Comparison of ENCODE assay signal across 8 cellular contexts in genomic region chr6:148947621-148948444, GRCh38.
A peak's percentile ranks its signal among the peaks of the same experiment; 100 is the strongest.
DNase-seq lines count a peak whose midpoint lies in the region; ATAC-seq, FAIRE-seq and TF ChIP-seq lines count a peak whose summit lies in the region.

No MANE protein-coding gene starts in this region.

- in situ Hi-C loops in HepG2 (cut with HindIII; ENCODE audit: extremely low pct_ligation_motif_present, low pct_unique_long_range_greater_than_20kb) = loop anchor here (5.0 kb wide), 1 partner anchor 371 kb away; no protein-coding TSS in a partner anchor

- POLR2A ChIA-PET in activated CD4-positive, alpha-beta T cell treated with anti-CD3 and anti-CD28 coated beads for 36 hours (lab: Charles Lee) = interaction anchor here (0.6 kb wide), 3 partner anchors 229 to 883 kb away, joined by 3 to 6 read pairs (median 3); no protein-coding TSS in a partner anchor
- POLR2A ChIA-PET in HepG2 (lab: Yijun Ruan, JAX) = no interaction called here

- H3K27ac ChIP-seq in colonic mucosa = no peak overlapping the region
- H3K27ac ChIP-seq in HepG2 (ENCODE audit: extremely low read length, insufficient read depth, low read length) = no peak overlapping the region

- 22% methylated on average over 12 of the region's 12 CpGs for WGBS in HepG2 (ENCODE audit: low lambda C conversion rate)

- DNase-seq in SIG-M5 treated with dmso at 0.1 percent for 504 hours (lab: John Stamatoyannopoulos, UW; ENCODE audit: unreplicated experiment) (peak; percentile 55), SIG-M5 (lab: John Stamatoyannopoulos, UW) (no peak), NCI-H460 (ENCODE audit: extremely low read depth, low read depth) (peak; percentile 60), colonic mucosa (peak; percentile 90), HepG2 (ENCODE audit: low spot score) (peak; percentile 74)
- peak; percentile 88 for DNase-seq in activated CD4-positive, alpha-beta T cell treated with anti-CD3 and anti-CD28 coated beads for 36 hours
- peak; percentile 61 to 79 (median 66) for DNase-seq in stimulated activated CD4-positive, alpha-beta T cell treated with anti-CD3 and anti-CD28 coated beads, TNF-alpha, amount 100 ng/mL, for 24 hours (ENCODE audit: low read depth in 3 of 3)

- H2AFZ ChIP-seq in HepG2 (ENCODE audit: low read length) = no peak overlapping the region

- peak; percentile 96 for FAIRE-seq in HepG2 (lab: Jason Lieb, UNC)

- H3K36me3 ChIP-seq in colonic mucosa (no peaks in the 10 kb centered on the region), HepG2 (replicated peaks in 1 of 2; ENCODE audit: control insufficient read depth in 1 of 2, insufficient read depth in 2 of 2, low read length in 2 of 2) (no peaks in the 10 kb centered on the region)

- CTCF ChIA-PET in activated CD4-positive, alpha-beta T cell treated with anti-CD3 and anti-CD28 coated beads for 36 hours (lab: Charles Lee) = interaction anchor here (0.6 to 2.1 kb wide), 8 partner anchors 51 to 388 kb away, joined by 3 to 12 read pairs (median 4); no protein-coding TSS in a partner anchor
- CTCF ChIA-PET in HepG2 (lab: Yijun Ruan, JAX; ENCODE audit: low intra/inter-chr PET ratio, low total read pairs) = interaction anchor here (2.2 to 2.7 kb wide), 2 partner anchors 370 to 388 kb away, joined by 28 to 31 read pairs; no protein-coding TSS in a partner anchor

- TF ChIP-seq POLR2A in HepG2 (IDR thresholded peaks at IDR 0.05; ENCODE audit: insufficient read depth in 1 of 2, low read depth in 2 of 2, low read length in 2 of 2) = no peak

- no peaks in the 10 kb centered on the region for H3K79me2 ChIP-seq in HepG2 (ENCODE audit: insufficient read depth, low read length)

- ATAC-seq in HG03175 (IDR thresholded peaks at IDR 0.05; ENCODE audit: unreplicated experiment) (peak; percentile 78), HepG2 (peak; percentile 99)
- peak; percentile 85 for ATAC-seq in activated CD4-positive, alpha-beta T cell treated with anti-CD3 and anti-CD28 coated beads for 36 hours

- intact Hi-C loops in activated CD4-positive, alpha-beta T cell treated with anti-CD3 and anti-CD28 coated beads for 36 hours (cut with DNase I, micrococcal nuclease) = loop anchor here (1.0 to 5.0 kb wide), 5 partner anchors 111 to 389 kb away; no protein-coding TSS in a partner anchor
- intact Hi-C loops in colonic mucosa (cut with DNase I) (loop anchor here (5.0 to 10.0 kb wide), 3 partner anchors 203 to 391 kb away; partner anchors contain the start of gene UST), HepG2 (cut with micrococcal nuclease; ENCODE audit: unreplicated experiment) (loop anchor here (1.0 to 5.0 kb wide), 4 partner anchors 201 to 484 kb away; partner anchors contain the start of gene UST)

- H3K4me3 Mint-ChIP-seq in activated CD4-positive, alpha-beta T cell treated with anti-CD3 and anti-CD28 coated beads for 36 hours = no peak overlapping the region

- H3K27ac Mint-ChIP-seq in activated CD4-positive, alpha-beta T cell treated with anti-CD3 and anti-CD28 coated beads for 36 hours = no peak overlapping the region

- peak; percentile 71 for TF ChIP-seq RAD21 in HepG2 (CRISPR knock-in tag; IDR thresholded peaks at IDR 0.05)

- no peaks in the 10 kb centered on the region for H3K27me3 ChIP-seq in colonic mucosa
- H3K27me3 ChIP-seq in HepG2 (ENCODE audit: control insufficient read depth in 1 of 2, insufficient read depth in 2 of 2, low read length in 2 of 2) = peaks cover 0 to 11% of the 10 kb centered on the region in 2 experiments; a peak in 1 of 5 replicates

- BruUV-seq in HepG2 (replicated peaks; lab: Mats Ljungman, UMichigan) = no TSS peak

- TF ChIP-seq EP300 in HepG2 (IDR thresholded peaks at IDR 0.05; ENCODE audit: low read depth in 2 of 2, low read length in 2 of 2) = 0 out of 4 replicates have a peak, but pooled peaks of 1 of the 2 experiments have one; percentile 12
- TF ChIP-seq EP300 in HepG2 (CRISPR knock-in tag; IDR thresholded peaks at IDR 0.05; ENCODE audit: borderline replicate concordance) = no peak

- H3K9ac ChIP-seq in colonic mucosa (ENCODE audit: low read depth in 2 of 2, low read length in 2 of 2) = no peak overlapping the region
- no peak overlapping the region for H3K9ac ChIP-seq in HepG2 (ENCODE audit: insufficient read depth, low read depth, low read length)

- H3K36me3 Mint-ChIP-seq in activated CD4-positive, alpha-beta T cell treated with anti-CD3 and anti-CD28 coated beads for 36 hours (ENCODE audit: low read depth) = no peaks in the 10 kb centered on the region

- peak overlapping the region; percentile 56 for H3K4me2 ChIP-seq in HepG2 (ENCODE audit: low read depth, low read length)

- H3K4me1 ChIP-seq in colonic mucosa = no peaks in the 10 kb centered on the region
- peaks cover 8% of the 10 kb centered on the region for H3K4me1 ChIP-seq in HepG2 (ENCODE audit: insufficient read depth, low read length)

- no peak overlapping the region for H3K4me3 ChIP-seq in colonic mucosa
- H3K4me3 ChIP-seq in HepG2 (replicated peaks in 1 of 3; ENCODE audit: insufficient read depth in 1 of 3, low read depth in 2 of 3, low read length in 3 of 3) = no peak overlapping the region

- no peaks in the 10 kb centered on the region for H3K27me3 Mint-ChIP-seq in activated CD4-positive, alpha-beta T cell treated with anti-CD3 and anti-CD28 coated beads for 36 hours

- H3K9me3 Mint-ChIP-seq in activated CD4-positive, alpha-beta T cell treated with anti-CD3 and anti-CD28 coated beads for 36 hours (ENCODE audit: low read depth) = no peaks in the 10 kb centered on the region

- TF ChIP-seq CTCF in colonic mucosa (IDR thresholded peaks at IDR 0.05) = peak; percentile 93
- TF ChIP-seq CTCF in HepG2 (CRISPR knock-in tag; IDR thresholded peaks at IDR 0.05) = peak; percentile 93

- H3K4me1 Mint-ChIP-seq in activated CD4-positive, alpha-beta T cell treated with anti-CD3 and anti-CD28 coated beads for 36 hours = peaks cover 2% of the 10 kb centered on the region

- no peaks in the 10 kb centered on the region for H4K20me1 ChIP-seq in HepG2 (ENCODE audit: insufficient read depth, low read length)

- no peaks in the 10 kb centered on the region for H3K9me3 ChIP-seq in colonic mucosa
- no peaks in the 10 kb centered on the region for H3K9me3 ChIP-seq in HepG2 (ENCODE audit: low read length)

TF ChIP-seq in HepG2, 621 proteins besides CTCF, POLR2A, EP300 and RAD21 (continues in another document):
- TF ChIP-seq ZFP36 (IDR thresholded peaks at IDR 0.05; ENCODE audit: borderline replicate concordance, low read depth, low read length, partially characterized antibody) (peak; percentile 18), MAZ (IDR thresholded peaks at IDR 0.05; ENCODE audit: borderline replicate concordance, low read depth, low read length) (peak; percentile 33; the same call in 1 of the 2 replicates), MAZ (CRISPR knock-in tag; IDR thresholded peaks at IDR 0.05; ENCODE audit: low read depth) (no peak), STAG1 (CRISPR knock-in tag; IDR thresholded peaks at IDR 0.05) (peak; percentile 72), ZNF644 (CRISPR knock-in tag; IDR thresholded peaks at IDR 0.05; ENCODE audit: low read depth) (peak; percentile 19; the same call in 1 of the 2 replicates), SP1 (IDR thresholded peaks at IDR 0.05) (no peak), SP1 (CRISPR knock-in tag; IDR thresholded peaks at IDR 0.05) (no peak; the same call in 1 of the 2 replicates), ZNF781 (CRISPR knock-in tag; IDR thresholded peaks at IDR 0.05; ENCODE audit: borderline replicate concordance, not compliant biosample characterization) (peak; percentile 23), ZNF331 (CRISPR knock-in tag; IDR thresholded peaks at IDR 0.05) (peak; percentile 84), ZMYM4 (CRISPR knock-in tag; IDR thresholded peaks at IDR 0.05) (peak; percentile 62; the same call in 1 of the 2 replicates), FOSL1 (CRISPR knock-in tag; IDR thresholded peaks at IDR 0.05; ENCODE audit: borderline replicate concordance) (no peak), HMGXB4 (CRISPR knock-in tag; IDR thresholded peaks at IDR 0.05; ENCODE audit: borderline replicate concordance in 1 of 2, low read depth in 1 of 2) (peak; percentile 24 to 70; a peak in 2 of 4 replicates), MZF1 (CRISPR knock-in tag; IDR thresholded peaks at IDR 0.05; ENCODE audit: borderline replicate concordance) (no peak), HMGA1 (CRISPR knock-in tag; conservative IDR thresholded peaks at IDR 0.05) (no peak), GATAD1 (CRISPR knock-in tag; IDR thresholded peaks at IDR 0.05) (no peak), SALL1 (CRISPR knock-in tag; IDR thresholded peaks at IDR 0.05) (peak; percentile 81; the same call in 1 of the 2 replicates), ZFY (CRISPR knock-in tag; IDR thresholded peaks at IDR 0.05) (no peak)
